Comparison of ENCODE assay signal across 8 cellular contexts in genomic region chr9:137277329-137278041, GRCh38. TPM values are rescaled to one million over a fixed set of nuclear protein-coding genes. Genes with fewer than 3 reads are reported as not detected.
A peak's percentile ranks its signal among the peaks of the same experiment; 100 is the strongest.
DNase-seq lines count a peak whose midpoint lies in the region; ATAC-seq and TF ChIP-seq lines count a peak whose summit lies in the region.

Gene TOR4A, plus strand, starts transcription at chr9:137277726. Its CDS starts 964 bp downstream, at chr9:137278690.

- intact Hi-C loops in left ventricle myocardium superior (cut with micrococcal nuclease): no loop called here

- peak; percentile 79 for ATAC-seq in activated CD8-positive, alpha-beta memory T cell treated with anti-CD3 and anti-CD28 coated beads, Interleukin-2, amount 10 ng/mL, durations not matched to agents 7 days and 5 days
- peak; percentile 74 for ATAC-seq in left ventricle myocardium superior

- DNase-seq in activated CD8-positive, alpha-beta memory T cell treated with anti-CD3 and anti-CD28 coated beads, Interleukin-2, amount 10 ng/mL, durations not matched to agents 7 days and 5 days: peak; percentile 73
- no peak for DNase-seq in activated CD8-positive, alpha-beta memory T cell treated with anti-CD3 and anti-CD28 coated beads for 24 hours
- DNase-seq in HCEC 1CT (peak; percentile 92), NB4 (ENCODE audit: low read depth) (peak; percentile 95), amniotic epithelial cell (ENCODE audit: low read depth) (peak; percentile 77), left ventricle myocardium superior (peak; percentile 91), pulmonary artery endothelial cell (ENCODE audit: low read depth, low spot score) (peak; percentile 76), middle frontal gyrus (ENCODE audit: extremely low spot score, low spot score) (no peak)

- TF ChIP-seq POLR2A in NB4 (IDR thresholded peaks at IDR 0.05; ENCODE audit: extremely low read depth, insufficient read length): peak; percentile 38

- CTCF ChIA-PET in activated CD8-positive, alpha-beta memory T cell treated with anti-CD3 and anti-CD28 coated beads, Interleukin-2, amount 10 ng/mL, durations not matched to agents 7 days and 5 days (lab: Charles Lee): interaction anchor here (0.7 to 1.5 kb wide), 11 partner anchors 9 to 243 kb away, joined by 3 to 7 read pairs (median 3); partner anchors contain the start of genes ANAPC2, NRARP and SSNA1

- H3K36me3 Mint-ChIP-seq in activated CD8-positive, alpha-beta memory T cell treated with anti-CD3 and anti-CD28 coated beads, Interleukin-2, amount 10 ng/mL, durations not matched to agents 7 days and 5 days: peaks cover 2% of the 10 kb centered on the region

- peak within 1 kb of the TSS; percentile 74 for H3K27ac Mint-ChIP-seq in activated CD8-positive, alpha-beta memory T cell treated with anti-CD3 and anti-CD28 coated beads, Interleukin-2, amount 10 ng/mL, durations not matched to agents 7 days and 5 days

- H3K27me3 Mint-ChIP-seq in activated CD8-positive, alpha-beta memory T cell treated with anti-CD3 and anti-CD28 coated beads, Interleukin-2, amount 10 ng/mL, durations not matched to agents 7 days and 5 days: peaks cover 1% of the 10 kb centered on the region

- peak within 1 kb of the TSS; percentile 63 for H3K4me3 ChIP-seq in NB4 (ENCODE audit: low read depth, low read length)

- TF ChIP-seq CTCF in NB4 (IDR thresholded peaks at IDR 0.05; ENCODE audit: low read depth, low read length): no peak

- no peaks in the 10 kb centered on the region for H3K9me3 Mint-ChIP-seq in activated CD8-positive, alpha-beta memory T cell treated with anti-CD3 and anti-CD28 coated beads, Interleukin-2, amount 10 ng/mL, durations not matched to agents 7 days and 5 days (ENCODE audit: low read depth)

- peaks cover 7% of the 10 kb centered on the region for H3K4me1 Mint-ChIP-seq in activated CD8-positive, alpha-beta memory T cell treated with anti-CD3 and anti-CD28 coated beads, Interleukin-2, amount 10 ng/mL, durations not matched to agents 7 days and 5 days

- H3K4me3 Mint-ChIP-seq in activated CD8-positive, alpha-beta memory T cell treated with anti-CD3 and anti-CD28 coated beads, Interleukin-2, amount 10 ng/mL, durations not matched to agents 7 days and 5 days: peak within 1 kb of the TSS; percentile 70

RNA-seq across cellular contexts. Expression of gene TOR4A, which starts in this region (rescaled TPM):
- 10 to 100 TPM; 10.9 to 13.3 TPM for total RNA-seq in activated CD8-positive, alpha-beta memory T cell treated with anti-CD3 and anti-CD28 coated beads, Interleukin-2, amount 10 ng/mL, durations not matched to agents 7 days and 5 days
- total RNA-seq in left ventricle myocardium superior (19.3 TPM), pulmonary artery endothelial cell (28.9 and 35.3 TPM in 2 replicates)

Comparison
In these comparisons a context has a peak if more than half of its experiments do, and no peak if none do; other contexts are left out.
1. DNase-seq: peak in activated CD8-positive, alpha-beta memory T cell treated with anti-CD3 and anti-CD28 coated beads, Interleukin-2, amount 10 ng/mL, durations not matched to agents 7 days and 5 days (single experiment), HCEC 1CT (single experiment), NB4 (single experiment), amniotic epithelial cell (single experiment), left ventricle myocardium superior (single experiment) and pulmonary artery endothelial cell (single experiment); none in activated CD8-positive, alpha-beta memory T cell treated with anti-CD3 and anti-CD28 coated beads for 24 hours (single experiment) and middle frontal gyrus (single experiment).